7 cellular contexts compared by ENCODE assay signal in genomic region chr10:97037365-97038361, GRCh38.
DNase-seq lines count a peak whose midpoint lies in the region; ATAC-seq and TF ChIP-seq lines count a peak whose summit lies in the region.

No MANE protein-coding gene starts in this region.

- no peaks in the 10 kb centered on the region for H3K36me3 ChIP-seq in right lobe of liver

- no peaks in the 10 kb centered on the region for H3K9me3 ChIP-seq in right lobe of liver

- H3K27ac Mint-ChIP-seq in activated CD4-positive, alpha-beta T cell treated with anti-CD3 and anti-CD28 coated beads for 36 hours: no peak overlapping the region

- peak overlapping the region; percentile 45 for H3K4me3 Mint-ChIP-seq in activated CD4-positive, alpha-beta T cell treated with anti-CD3 and anti-CD28 coated beads for 36 hours

- peaks cover 12% of the 10 kb centered on the region for H3K4me1 Mint-ChIP-seq in activated CD4-positive, alpha-beta T cell treated with anti-CD3 and anti-CD28 coated beads for 36 hours

- intact Hi-C loops in activated CD4-positive, alpha-beta T cell treated with anti-CD3 and anti-CD28 coated beads for 36 hours (cut with DNase I, micrococcal nuclease): loop anchor here in 1 of 2 experiments (1.0 kb wide), 1 partner anchor 173 kb away; no protein-coding TSS in a partner anchor
- intact Hi-C loops in right lobe of liver (cut with DNase I): no loop called here

- CTCF ChIA-PET in activated CD4-positive, alpha-beta T cell treated with anti-CD3 and anti-CD28 coated beads for 36 hours (lab: Charles Lee): interaction anchor here (0.5 to 6.4 kb wide), 62 partner anchors 9 to 663 kb away, joined by 3 to 89 read pairs (median 4); no protein-coding TSS in a partner anchor

- no peaks in the 10 kb centered on the region for H3K27me3 Mint-ChIP-seq in activated CD4-positive, alpha-beta T cell treated with anti-CD3 and anti-CD28 coated beads for 36 hours

- ATAC-seq in GM18498 (IDR thresholded peaks at IDR 0.05; ENCODE audit: unreplicated experiment) (peak; percentile 83), HG03159 (IDR thresholded peaks at IDR 0.05; ENCODE audit: unreplicated experiment) (peak; percentile 80), right lobe of liver (peak; percentile 94 to 97 (median 96))
- peak; percentile 96 for ATAC-seq in activated CD4-positive, alpha-beta T cell treated with anti-CD3 and anti-CD28 coated beads for 36 hours

- no peak overlapping the region for H3K27ac ChIP-seq in right lobe of liver

- WGBS in right lobe of liver (ENCODE audit: insufficient coverage, low coverage, low lambda C conversion rate, missing lambda C conversion rate): 30% methylated on average over 21 of the region's 30 CpGs

- TF ChIP-seq POLR2A in right lobe of liver (IDR thresholded peaks at IDR 0.05): no peak

- peak overlapping the region; percentile 25 to 52 (median 39) for H3K4me3 ChIP-seq in right lobe of liver

- DNase-seq in NCI-H345 treated with DMSO at 0.1 percent for 48 hours (lab: John Stamatoyannopoulos, UW; ENCODE audit: unreplicated experiment) (peak; percentile 61), dedifferentiated amniotic fluid mesenchymal stem cell (ENCODE audit: extremely low spot score) (peak; percentile 67), right lobe of liver (peak; percentile 72 to 81 (median 74))
- peak; percentile 87 for DNase-seq in activated CD4-positive, alpha-beta T cell treated with anti-CD3 and anti-CD28 coated beads for 36 hours
- peak; percentile 78 for DNase-seq in stimulated activated CD4-positive, alpha-beta T cell treated with anti-CD3 and anti-CD28 coated beads, Interleukin-4, amount 100 ng/mL, for 24 hours

- no peaks in the 10 kb centered on the region for H3K9me3 Mint-ChIP-seq in activated CD4-positive, alpha-beta T cell treated with anti-CD3 and anti-CD28 coated beads for 36 hours (ENCODE audit: low read depth)

- no peaks in the 10 kb centered on the region for H3K36me3 Mint-ChIP-seq in activated CD4-positive, alpha-beta T cell treated with anti-CD3 and anti-CD28 coated beads for 36 hours (ENCODE audit: low read depth)

- no peaks in the 10 kb centered on the region for H3K4me1 ChIP-seq in right lobe of liver

- no peaks in the 10 kb centered on the region for H3K27me3 ChIP-seq in right lobe of liver

- POLR2A ChIA-PET in activated CD4-positive, alpha-beta T cell treated with anti-CD3 and anti-CD28 coated beads for 36 hours (lab: Charles Lee): no interaction called here

- TF ChIP-seq CTCF in right lobe of liver (IDR thresholded peaks at IDR 0.05): peak; percentile 78 to 87 (median 84)
